In the genomic region with DNA sequence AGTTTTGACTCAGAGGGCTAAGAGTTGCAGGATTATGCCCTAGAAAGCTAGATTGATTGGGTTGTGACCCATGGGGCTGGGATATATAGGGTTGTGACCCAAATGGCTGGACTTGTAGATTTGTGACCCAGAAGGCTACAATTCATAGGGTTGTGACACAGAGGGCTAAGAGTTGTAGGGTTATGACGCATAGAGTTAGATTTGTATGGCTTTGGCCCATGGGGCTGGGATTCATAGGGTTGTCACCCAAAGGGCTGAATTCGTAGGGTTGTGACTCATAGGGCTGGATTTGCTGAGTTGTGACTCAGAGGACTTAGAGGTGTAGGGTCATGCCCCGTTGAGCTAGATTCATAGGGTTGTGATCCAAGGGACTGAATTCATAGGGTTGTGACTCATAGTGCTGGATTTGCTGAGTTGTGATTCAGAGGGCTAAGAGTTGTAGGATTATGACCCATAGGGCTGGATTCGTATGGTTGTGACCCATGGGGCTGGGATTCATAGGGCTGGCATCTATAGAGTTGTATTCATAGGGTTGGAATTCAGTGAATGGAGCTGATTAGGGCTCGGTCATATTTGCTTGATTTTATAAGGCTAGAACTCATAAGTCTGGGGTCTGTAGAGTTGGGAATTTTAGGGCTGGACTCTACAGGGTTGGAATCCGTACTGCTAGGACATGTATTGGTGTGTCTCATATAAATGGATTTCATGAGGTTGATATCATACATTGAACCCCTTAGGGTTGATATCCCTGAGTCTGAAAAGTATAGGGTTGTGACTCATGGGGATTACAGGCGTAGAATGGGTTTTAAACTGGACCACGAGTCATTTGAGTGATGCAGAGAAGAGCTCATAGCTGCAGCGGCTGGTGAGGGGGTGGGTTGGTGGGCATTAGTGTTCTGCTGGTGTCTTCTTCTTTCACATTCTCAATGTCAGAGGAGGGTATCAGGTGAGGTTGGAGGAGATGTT, we compare ENCODE assay signal across 19 cellular contexts.
A peak's percentile ranks its signal among the peaks of the same experiment; 100 is the strongest.
DNase-seq lines count a peak whose midpoint lies in the region; ATAC-seq and TF ChIP-seq lines count a peak whose summit lies in the region.
"Had no signal": no experiment of that assay in that cellular context is flagged by ENCODE, and none has a peak within 500 bp of the region (broad histone marks: within the 10 kb centered on the region; RNA-seq: fewer than 3 reads in every experiment).

No MANE protein-coding gene starts in this region.

- H3K4me3 Mint-ChIP-seq in MCF 10A (ENCODE audit: unreplicated experiment) (no peak overlapping the region), endothelial cell (ENCODE audit: unreplicated experiment) (peak overlapping the region; percentile 5)
- H3K4me3 Mint-ChIP-seq: CD8-positive, alpha-beta memory T cell had no signal

- TF ChIP-seq POLR2A in breast epithelium (IDR thresholded peaks at IDR 0.05) = no peak

- H3K4me3 ChIP-seq in breast epithelium (no peak overlapping the region), MG63 (no peak overlapping the region)
- H3K4me3 ChIP-seq: right atrium auricular region had no signal

- ATAC-seq in GM19397 (IDR thresholded peaks at IDR 0.05; ENCODE audit: unreplicated experiment) (no peak), GM21723 (IDR thresholded peaks at IDR 0.05; ENCODE audit: unreplicated experiment) (no peak)
- ATAC-seq: left cardiac atrium had no signal

- H3K36me3 ChIP-seq in breast epithelium = no peaks in the 10 kb centered on the region
- no peaks in the 10 kb centered on the region for H3K36me3 ChIP-seq in MG63
- H3K36me3 ChIP-seq: right atrium auricular region had no signal

- peaks cover 12 to 22% of the 10 kb centered on the region in 2 donors for H3K9me3 ChIP-seq in breast epithelium
- H3K9me3 ChIP-seq in MG63 = no peaks in the 10 kb centered on the region; the same call in 1 of the 2 replicates

- H3K4me1 Mint-ChIP-seq in MCF 10A (ENCODE audit: insufficient read depth, unreplicated experiment) (no peaks in the 10 kb centered on the region), endothelial cell (ENCODE audit: unreplicated experiment) (no peaks in the 10 kb centered on the region)
- H3K4me1 Mint-ChIP-seq: CD8-positive, alpha-beta memory T cell had no signal

- no TSS peak for BruUV-seq in MCF 10A (replicated peaks; lab: Mats Ljungman, UMichigan)

- POLR2A ChIA-PET in MCF 10A (lab: Yijun Ruan, JAX) = no interaction called here

- no peak for TF ChIP-seq CTCF in MCF 10A (IDR thresholded peaks at IDR 0.05; ENCODE audit: unreplicated experiment)
- no peak for TF ChIP-seq CTCF in breast epithelium (IDR thresholded peaks at IDR 0.05)
- TF ChIP-seq CTCF in endothelial cell (IDR thresholded peaks at IDR 0.05; ENCODE audit: unreplicated experiment) = no peak

- H3K27ac ChIP-seq in breast epithelium = no peak overlapping the region
- H3K27ac ChIP-seq: right atrium auricular region had no signal

- peak overlapping the region; percentile 17 for H3K27ac Mint-ChIP-seq in MCF 10A (ENCODE audit: low read depth, unreplicated experiment)
- H3K27ac Mint-ChIP-seq in endothelial cell (ENCODE audit: unreplicated experiment) = no peak overlapping the region

- H3K36me3 Mint-ChIP-seq in MCF 10A (ENCODE audit: insufficient read depth, unreplicated experiment) (peaks cover 5% of the 10 kb centered on the region), endothelial cell (ENCODE audit: low read depth, unreplicated experiment) (peaks cover 31% of the 10 kb centered on the region)

- H3K27me3 Mint-ChIP-seq in MCF 10A (ENCODE audit: insufficient read depth, unreplicated experiment) (no peaks in the 10 kb centered on the region), endothelial cell (ENCODE audit: unreplicated experiment) (peaks cover 23% of the 10 kb centered on the region)

- CTCF ChIA-PET in MCF 10A (lab: Yijun Ruan, JAX) = no interaction called here

- H3K4me1 ChIP-seq in breast epithelium = no peaks in the 10 kb centered on the region
- H3K4me1 ChIP-seq: right atrium auricular region had no signal

- H3K9me3 Mint-ChIP-seq in MCF 10A (ENCODE audit: unreplicated experiment) (peaks cover 33% of the 10 kb centered on the region), endothelial cell (ENCODE audit: unreplicated experiment) (peaks cover 55% of the 10 kb centered on the region)

- H3K27me3 ChIP-seq in breast epithelium (peaks cover 0 to 3% of the 10 kb centered on the region in 2 donors), MG63 (no peaks in the 10 kb centered on the region)
- H3K27me3 ChIP-seq: right atrium auricular region had no signal

- intact Hi-C loops in MCF 10A (cut with micrococcal nuclease) = no loop called here
- intact Hi-C loops in breast epithelium (cut with DNase I; ENCODE audit: low total_unique reads) = no loop called here

- DNase-seq in MCF 10A (ENCODE audit: unreplicated experiment) (peak; percentile 27), breast epithelium (ENCODE audit: low spot score in 2 of 2) (no peak), MG63 (peak; percentile 61), endothelial cell (ENCODE audit: low spot score) (no peak), stromal cell of bone marrow (ENCODE audit: low read depth) (peak; percentile 45), SKM-1 treated with dmso at 0.1 percent for 144 hours (lab: John Stamatoyannopoulos, UW; ENCODE audit: unreplicated experiment) (no peak)
- DNase-seq: activated CD8-positive, alpha-beta memory T cell treated with anti-CD3 and anti-CD28 coated beads for 24 hours; activated effector memory CD4-positive, alpha-beta T cell treated with anti-CD3 and anti-CD28 coated beads, Interleukin-2, amount 50 U/mL, for 16 hours; CD8-positive, alpha-beta memory T cell; DND-41; foreskin melanocyte; KG1; left cardiac atrium; NCI-H1092 treated with DMSO at 0.1 percent for 48 hours; NCI-H748 treated with DMSO at 0.1 percent for 48 hours; substantia nigra had no signal

Comparison
In these comparisons a context has a peak if more than half of its experiments do, and no peak if none do; other contexts are left out.
1. DNase-seq: peak in MCF 10A (single experiment), MG63 (single experiment) and stromal cell of bone marrow (single experiment); none in breast epithelium (0 of 2), endothelial cell (single experiment) and SKM-1 treated with dmso at 0.1 percent for 144 hours (single experiment).